1 cellular context compared by ENCODE assay signal in the genomic region with DNA sequence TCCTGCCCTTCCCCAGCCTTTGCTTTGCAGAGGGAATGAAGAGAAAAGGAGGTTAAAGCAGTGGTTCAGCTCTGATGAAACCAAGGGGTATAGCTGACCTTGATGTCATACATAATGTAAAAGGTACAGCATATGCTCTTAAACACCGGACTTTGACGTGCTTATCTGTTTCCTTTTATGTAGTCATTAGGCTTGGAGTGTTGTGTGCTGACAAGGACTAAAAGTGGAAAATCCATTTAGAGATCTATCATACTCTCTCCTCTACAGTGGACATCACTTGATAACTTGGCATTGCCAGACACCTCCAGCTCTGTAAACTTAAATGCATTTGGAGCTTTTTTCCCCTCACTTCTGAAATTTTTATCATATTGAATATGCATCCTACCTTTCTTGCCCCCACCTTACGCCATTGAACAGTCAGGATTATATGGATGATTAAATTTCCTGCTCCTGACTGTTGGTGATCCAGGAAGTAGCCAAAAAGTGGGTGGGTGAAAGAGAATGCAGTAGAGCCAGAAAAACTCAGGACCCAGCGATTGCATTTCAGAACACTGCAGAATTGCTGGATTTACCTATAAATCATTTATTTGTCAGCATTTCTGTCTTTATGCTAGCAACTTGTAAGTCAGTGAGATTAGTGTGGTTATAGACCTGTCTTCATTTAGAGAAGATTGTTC.
TF ChIP-seq lines count a peak whose summit lies in the region.

No MANE protein-coding gene starts in this region.

TF ChIP-seq in GM12878, 131 proteins besides CTCF, POLR2A, EP300 and RAD21:
- TF ChIP-seq SMAD5 (IDR thresholded peaks at IDR 0.05; ENCODE audit: low read depth) = no peak
- TF ChIP-seq, protein P1, sequence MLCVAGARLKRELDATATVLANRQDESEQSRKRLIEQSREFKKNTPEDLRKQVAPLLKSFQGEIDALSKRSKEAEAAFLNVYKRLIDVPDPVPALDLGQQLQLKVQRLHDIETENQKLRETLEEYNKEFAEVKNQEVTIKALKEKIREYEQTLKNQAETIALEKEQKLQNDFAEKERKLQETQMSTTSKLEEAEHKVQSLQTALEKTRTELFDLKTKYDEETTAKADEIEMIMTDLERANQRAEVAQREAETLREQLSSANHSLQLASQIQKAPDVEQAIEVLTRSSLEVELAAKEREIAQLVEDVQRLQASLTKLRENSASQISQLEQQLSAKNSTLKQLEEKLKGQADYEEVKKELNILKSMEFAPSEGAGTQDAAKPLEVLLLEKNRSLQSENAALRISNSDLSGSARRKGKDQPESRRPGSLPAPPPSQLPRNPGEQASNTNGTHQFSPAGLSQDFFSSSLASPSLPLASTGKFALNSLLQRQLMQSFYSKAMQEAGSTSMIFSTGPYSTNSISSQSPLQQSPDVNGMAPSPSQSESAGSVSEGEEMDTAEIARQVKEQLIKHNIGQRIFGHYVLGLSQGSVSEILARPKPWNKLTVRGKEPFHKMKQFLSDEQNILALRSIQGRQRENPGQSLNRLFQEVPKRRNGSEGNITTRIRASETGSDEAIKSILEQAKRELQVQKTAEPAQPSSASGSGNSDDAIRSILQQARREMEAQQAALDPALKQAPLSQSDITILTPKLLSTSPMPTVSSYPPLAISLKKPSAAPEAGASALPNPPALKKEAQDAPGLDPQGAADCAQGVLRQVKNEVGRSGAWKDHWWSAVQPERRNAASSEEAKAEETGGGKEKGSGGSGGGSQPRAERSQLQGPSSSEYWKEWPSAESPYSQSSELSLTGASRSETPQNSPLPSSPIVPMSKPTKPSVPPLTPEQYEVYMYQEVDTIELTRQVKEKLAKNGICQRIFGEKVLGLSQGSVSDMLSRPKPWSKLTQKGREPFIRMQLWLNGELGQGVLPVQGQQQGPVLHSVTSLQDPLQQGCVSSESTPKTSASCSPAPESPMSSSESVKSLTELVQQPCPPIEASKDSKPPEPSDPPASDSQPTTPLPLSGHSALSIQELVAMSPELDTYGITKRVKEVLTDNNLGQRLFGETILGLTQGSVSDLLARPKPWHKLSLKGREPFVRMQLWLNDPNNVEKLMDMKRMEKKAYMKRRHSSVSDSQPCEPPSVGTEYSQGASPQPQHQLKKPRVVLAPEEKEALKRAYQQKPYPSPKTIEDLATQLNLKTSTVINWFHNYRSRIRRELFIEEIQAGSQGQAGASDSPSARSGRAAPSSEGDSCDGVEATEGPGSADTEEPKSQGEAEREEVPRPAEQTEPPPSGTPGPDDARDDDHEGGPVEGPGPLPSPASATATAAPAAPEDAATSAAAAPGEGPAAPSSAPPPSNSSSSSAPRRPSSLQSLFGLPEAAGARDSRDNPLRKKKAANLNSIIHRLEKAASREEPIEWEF (IDR thresholded peaks at IDR 0.05; ENCODE audit: insufficient replicate concordance, low read depth, low read length) = no peak
- 0 out of 2 replicates have a peak, but pooled peaks have one; percentile 34 for TF ChIP-seq CREB1 (IDR thresholded peaks at IDR 0.05; ENCODE audit: low read depth)
TF ChIP-seq in GM12878: peak in this region for 1.
